8 cellular contexts compared by ENCODE assay signal in the genomic region with DNA sequence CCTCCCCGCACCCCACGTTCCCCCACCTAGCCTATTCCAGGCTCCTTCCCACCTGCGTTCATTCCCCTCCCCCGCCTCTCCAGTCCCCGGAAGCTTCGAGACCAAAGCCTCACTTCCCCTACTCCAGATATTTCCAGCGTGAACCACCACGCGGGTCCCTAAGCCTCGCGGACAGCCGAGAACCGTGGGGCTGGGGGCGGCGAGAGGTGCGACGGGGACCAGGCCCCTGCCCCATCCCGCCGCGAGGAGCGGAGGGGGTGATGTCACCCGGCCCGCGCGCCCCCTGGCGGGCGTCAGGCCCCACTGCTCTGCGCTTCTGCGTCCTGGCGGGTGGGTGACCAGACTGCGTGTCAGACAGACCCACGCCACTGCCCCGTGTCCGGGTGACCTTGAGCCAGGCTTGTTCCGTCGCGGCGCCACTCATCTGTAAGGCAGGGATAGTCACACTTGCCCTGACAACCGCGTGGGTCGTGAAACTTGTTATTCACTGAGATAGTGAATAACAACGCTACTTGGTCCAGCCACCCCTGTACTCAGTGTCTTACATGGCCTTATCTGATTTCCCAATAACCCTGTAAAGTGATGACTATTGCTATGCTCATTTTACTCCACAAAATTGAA. TPM values are rescaled to one million over a fixed set of nuclear protein-coding genes. Genes with fewer than 3 reads are reported as not detected.
DNase-seq lines count a peak whose midpoint lies in the region; ATAC-seq and TF ChIP-seq lines count a peak whose summit lies in the region.

No MANE protein-coding gene starts in this region.

- ATAC-seq in GM19023 (IDR thresholded peaks at IDR 0.05; ENCODE audit: unreplicated experiment): peak; percentile 81
- ATAC-seq in HG03196 (IDR thresholded peaks at IDR 0.05; ENCODE audit: unreplicated experiment): peak; percentile 69

- peak overlapping the region; percentile 62 for H3K4me3 ChIP-seq in epithelial cell of proximal tubule (ENCODE audit: low read depth, low read length)

- DNase-seq in Ammon's horn (ENCODE audit: low spot score): peak; percentile 87
- DNase-seq in NOMO-1 treated with dmso at 0.1 percent for 144 hours (lab: John Stamatoyannopoulos, UW; ENCODE audit: unreplicated experiment): peak; percentile 43
- DNase-seq in activated T-cell treated with anti-CD3 and anti-CD28 coated beads for 4 hours: peak; percentile 74
- DNase-seq in epithelial cell of proximal tubule (ENCODE audit: low read depth): no peak
- peak; percentile 79 for DNase-seq in mucosa of gallbladder (ENCODE audit: low spot score)
- peak; percentile 66 to 68 for DNase-seq in stimulated activated CD8-positive, alpha-beta memory T cell treated with anti-CD3 and anti-CD28 coated beads, Interleukin-7, amount 100 ng/mL, for 1 hour (ENCODE audit: low read depth in 2 of 2)

- peak; percentile 88 for TF ChIP-seq CTCF in epithelial cell of proximal tubule (conservative IDR thresholded peaks at IDR 0.05; ENCODE audit: low read depth, low read length)

RNA-seq across cellular contexts. Expression of gene HSP90AB1, which starts 9.0 kb away (rescaled TPM):
- total RNA-seq in epithelial cell of proximal tubule: 1,541 and 1,680 TPM in 2 replicates
- total RNA-seq in mucosa of gallbladder: 893 TPM

RNA-seq across cellular contexts. Expression of gene SLC29A1, which starts 14.5 kb away (rescaled TPM):
- total RNA-seq in epithelial cell of proximal tubule: 47.6 and 78.6 TPM in 2 replicates
- 66.1 TPM for total RNA-seq in mucosa of gallbladder

RNA-seq across cellular contexts. Expression of gene SLC35B2, which starts 19.4 kb away (rescaled TPM):
- total RNA-seq in epithelial cell of proximal tubule: 70.9 and 76.8 TPM in 2 replicates
- total RNA-seq in mucosa of gallbladder: 50.8 TPM

RNA-seq across cellular contexts. Expression of gene MYMX, which starts 21.2 kb away (rescaled TPM):
- total RNA-seq in epithelial cell of proximal tubule (not detected in 2 replicates), mucosa of gallbladder (0.26 TPM)

RNA-seq across cellular contexts. Expression of gene NFKBIE, which starts 27.4 kb away (rescaled TPM):
- 61.6 and 131 TPM in 2 replicates for total RNA-seq in epithelial cell of proximal tubule
- 10.9 TPM for total RNA-seq in mucosa of gallbladder
